Comparison of ENCODE assay signal across 1 cellular context in the genomic region with DNA sequence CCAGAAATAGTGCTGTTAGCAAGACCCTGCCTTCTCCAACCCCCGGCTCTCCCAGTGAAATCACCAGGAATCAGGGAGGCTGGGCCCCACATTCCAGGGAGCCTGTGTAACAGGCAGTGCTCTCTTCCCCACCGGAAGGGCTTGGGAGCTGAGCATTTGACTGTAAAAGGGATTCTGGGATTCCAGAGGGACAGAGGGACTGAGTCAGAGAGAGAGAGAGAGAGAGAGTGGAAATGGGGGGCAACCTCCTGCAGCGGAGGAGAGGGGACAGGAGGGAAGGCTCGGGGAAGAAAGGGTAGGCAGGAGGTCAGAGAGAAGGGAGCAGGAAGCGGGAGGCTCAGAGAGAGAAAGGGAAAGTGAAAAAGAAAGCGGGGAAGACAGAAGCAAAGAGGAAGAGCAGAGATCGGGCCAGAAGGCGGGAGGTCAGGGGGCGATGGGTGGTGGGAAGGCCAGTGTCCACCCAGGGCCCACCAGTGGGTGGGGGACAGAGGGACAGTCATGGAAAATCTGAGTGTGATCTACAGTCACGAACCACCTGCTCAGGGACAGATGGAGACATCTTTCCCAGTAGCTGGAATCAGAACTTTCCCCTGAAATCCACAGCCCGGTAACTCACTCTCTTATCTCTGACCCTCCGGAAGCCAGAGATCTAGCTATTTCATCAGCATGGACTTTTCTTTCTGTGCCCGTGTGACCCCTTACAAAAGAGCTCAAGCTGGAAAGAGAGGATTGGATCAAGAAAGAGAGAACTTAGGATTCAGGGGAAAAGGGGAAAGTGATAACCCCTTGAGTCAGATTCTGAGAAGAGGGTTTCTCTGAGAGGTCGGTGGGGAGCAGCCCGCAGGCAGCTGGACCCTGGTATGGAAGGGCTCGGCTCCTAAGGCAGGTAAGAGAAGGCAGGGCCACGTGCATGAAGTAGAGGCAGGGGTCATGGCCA.
TF ChIP-seq lines count a peak whose summit lies in the region.

No MANE protein-coding gene starts in this region.

TF ChIP-seq in HepG2, 621 proteins besides CTCF, POLR2A, EP300 and RAD21 (continued from another document):
- TF ChIP-seq, protein P1, sequence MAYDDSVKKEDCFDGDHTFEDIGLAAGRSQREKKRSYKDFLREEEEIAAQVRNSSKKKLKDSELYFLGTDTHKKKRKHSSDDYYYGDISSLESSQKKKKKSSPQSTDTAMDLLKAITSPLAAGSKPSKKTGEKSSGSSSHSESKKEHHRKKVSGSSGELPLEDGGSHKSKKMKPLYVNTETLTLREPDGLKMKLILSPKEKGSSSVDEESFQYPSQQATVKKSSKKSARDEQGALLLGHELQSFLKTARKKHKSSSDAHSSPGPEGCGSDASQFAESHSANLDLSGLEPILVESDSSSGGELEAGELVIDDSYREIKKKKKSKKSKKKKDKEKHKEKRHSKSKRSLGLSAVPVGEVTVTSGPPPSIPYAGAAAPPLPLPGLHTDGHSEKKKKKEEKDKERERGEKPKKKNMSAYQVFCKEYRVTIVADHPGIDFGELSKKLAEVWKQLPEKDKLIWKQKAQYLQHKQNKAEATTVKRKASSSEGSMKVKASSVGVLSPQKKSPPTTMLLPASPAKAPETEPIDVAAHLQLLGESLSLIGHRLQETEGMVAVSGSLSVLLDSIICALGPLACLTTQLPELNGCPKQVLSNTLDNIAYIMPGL (CRISPR knock-in tag; IDR thresholded peaks at IDR 0.05; ENCODE audit: borderline replicate concordance in 1 of 2, low read depth in 1 of 2), result peak; percentile 26 to 65; a peak in 2 of 4 replicates
- TF ChIP-seq FOXK2 (IDR thresholded peaks at IDR 0.05), result 0 out of 2 replicates have a peak, but pooled peaks have one; percentile 42
- TF ChIP-seq, protein P2, sequence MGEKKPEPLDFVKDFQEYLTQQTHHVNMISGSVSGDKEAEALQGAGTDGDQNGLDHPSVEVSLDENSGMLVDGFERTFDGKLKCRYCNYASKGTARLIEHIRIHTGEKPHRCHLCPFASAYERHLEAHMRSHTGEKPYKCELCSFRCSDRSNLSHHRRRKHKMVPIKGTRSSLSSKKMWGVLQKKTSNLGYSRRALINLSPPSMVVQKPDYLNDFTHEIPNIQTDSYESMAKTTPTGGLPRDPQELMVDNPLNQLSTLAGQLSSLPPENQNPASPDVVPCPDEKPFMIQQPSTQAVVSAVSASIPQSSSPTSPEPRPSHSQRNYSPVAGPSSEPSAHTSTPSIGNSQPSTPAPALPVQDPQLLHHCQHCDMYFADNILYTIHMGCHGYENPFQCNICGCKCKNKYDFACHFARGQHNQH (CRISPR knock-in tag; IDR thresholded peaks at IDR 0.05), result peak; percentile 74; the same call in 1 of the 2 replicates
- no peak for TF ChIP-seq ZNF24 (IDR thresholded peaks at IDR 0.05)
- TF ChIP-seq, protein P3, sequence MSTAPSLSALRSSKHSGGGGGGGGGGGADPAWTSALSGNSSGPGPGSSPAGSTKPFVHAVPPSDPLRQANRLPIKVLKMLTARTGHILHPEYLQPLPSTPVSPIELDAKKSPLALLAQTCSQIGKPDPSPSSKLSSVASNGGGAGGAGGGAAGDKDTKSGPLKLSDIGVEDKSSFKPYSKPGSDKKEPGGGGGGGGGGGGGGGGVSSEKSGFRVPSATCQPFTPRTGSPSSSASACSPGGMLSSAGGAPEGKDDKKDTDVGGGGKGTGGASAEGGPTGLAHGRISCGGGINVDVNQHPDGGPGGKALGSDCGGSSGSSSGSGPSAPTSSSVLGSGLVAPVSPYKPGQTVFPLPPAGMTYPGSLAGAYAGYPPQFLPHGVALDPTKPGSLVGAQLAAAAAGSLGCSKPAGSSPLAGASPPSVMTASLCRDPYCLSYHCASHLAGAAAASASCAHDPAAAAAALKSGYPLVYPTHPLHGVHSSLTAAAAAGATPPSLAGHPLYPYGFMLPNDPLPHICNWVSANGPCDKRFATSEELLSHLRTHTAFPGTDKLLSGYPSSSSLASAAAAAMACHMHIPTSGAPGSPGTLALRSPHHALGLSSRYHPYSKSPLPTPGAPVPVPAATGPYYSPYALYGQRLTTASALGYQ (CRISPR knock-in tag; IDR thresholded peaks at IDR 0.05), result no peak; the same call in 1 of the 2 replicates
- no peak for TF ChIP-seq HES4 (CRISPR knock-in tag; IDR thresholded peaks at IDR 0.05; ENCODE audit: borderline replicate concordance)
- no peak for TF ChIP-seq ZNF530 (CRISPR knock-in tag; IDR thresholded peaks at IDR 0.05; ENCODE audit: low read depth)
- TF ChIP-seq ZNF350 (CRISPR knock-in tag; IDR thresholded peaks at IDR 0.05; ENCODE audit: borderline replicate concordance, low read depth), result 0 out of 2 replicates have a peak, but pooled peaks have one; percentile 33
- TF ChIP-seq, protein P4, sequence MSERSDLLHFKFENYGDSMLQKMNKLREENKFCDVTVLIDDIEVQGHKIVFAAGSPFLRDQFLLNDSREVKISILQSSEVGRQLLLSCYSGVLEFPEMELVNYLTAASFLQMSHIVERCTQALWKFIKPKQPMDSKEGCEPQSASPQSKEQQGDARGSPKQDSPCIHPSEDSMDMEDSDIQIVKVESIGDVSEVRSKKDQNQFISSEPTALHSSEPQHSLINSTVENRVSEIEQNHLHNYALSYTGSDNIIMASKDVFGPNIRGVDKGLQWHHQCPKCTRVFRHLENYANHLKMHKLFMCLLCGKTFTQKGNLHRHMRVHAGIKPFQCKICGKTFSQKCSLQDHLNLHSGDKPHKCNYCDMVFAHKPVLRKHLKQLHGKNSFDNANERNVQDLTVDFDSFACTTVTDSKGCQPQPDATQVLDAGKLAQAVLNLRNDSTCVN (CRISPR knock-in tag; IDR thresholded peaks at IDR 0.05; ENCODE audit: borderline replicate concordance), result no peak
- TF ChIP-seq JUND (CRISPR knock-in tag; IDR thresholded peaks at IDR 0.05), result peak; percentile 89
- TF ChIP-seq ZNF235 (CRISPR knock-in tag; IDR thresholded peaks at IDR 0.05; ENCODE audit: borderline replicate concordance), result no peak
- TF ChIP-seq EEA1 (CRISPR knock-in tag; IDR thresholded peaks at IDR 0.05; ENCODE audit: borderline replicate concordance), result no peak
- 0 out of 2 replicates have a peak, but pooled peaks have one; percentile 36 for TF ChIP-seq ZNF564 (CRISPR knock-in tag; IDR thresholded peaks at IDR 0.05)
- TF ChIP-seq TOE1 (CRISPR knock-in tag; IDR thresholded peaks at IDR 0.05), result 0 out of 2 replicates have a peak, but pooled peaks have one; percentile 26
- TF ChIP-seq ZNF703 (CRISPR knock-in tag; IDR thresholded peaks at IDR 0.05; ENCODE audit: borderline replicate concordance), result no peak
- TF ChIP-seq MED8 (CRISPR knock-in tag; IDR thresholded peaks at IDR 0.05; ENCODE audit: insufficient replicate concordance), result peak; percentile 65
- TF ChIP-seq THAP11 (CRISPR knock-in tag; IDR thresholded peaks at IDR 0.05), result peak; percentile 61
- TF ChIP-seq POLR2G (IDR thresholded peaks at IDR 0.05; ENCODE audit: low read depth, low read length), result peak; percentile 83
- no peak for TF ChIP-seq ZNF552 (CRISPR knock-in tag; IDR thresholded peaks at IDR 0.05; ENCODE audit: borderline replicate concordance)
- peak; percentile 29 for TF ChIP-seq SKI (IDR thresholded peaks at IDR 0.05; ENCODE audit: partially characterized antibody)
- TF ChIP-seq ZNF331 (CRISPR knock-in tag; IDR thresholded peaks at IDR 0.05), result peak; percentile 55; the same call in 1 of the 2 replicates
- TF ChIP-seq ATF1 (CRISPR knock-in tag; IDR thresholded peaks at IDR 0.05), result no peak
